In the genomic region with DNA sequence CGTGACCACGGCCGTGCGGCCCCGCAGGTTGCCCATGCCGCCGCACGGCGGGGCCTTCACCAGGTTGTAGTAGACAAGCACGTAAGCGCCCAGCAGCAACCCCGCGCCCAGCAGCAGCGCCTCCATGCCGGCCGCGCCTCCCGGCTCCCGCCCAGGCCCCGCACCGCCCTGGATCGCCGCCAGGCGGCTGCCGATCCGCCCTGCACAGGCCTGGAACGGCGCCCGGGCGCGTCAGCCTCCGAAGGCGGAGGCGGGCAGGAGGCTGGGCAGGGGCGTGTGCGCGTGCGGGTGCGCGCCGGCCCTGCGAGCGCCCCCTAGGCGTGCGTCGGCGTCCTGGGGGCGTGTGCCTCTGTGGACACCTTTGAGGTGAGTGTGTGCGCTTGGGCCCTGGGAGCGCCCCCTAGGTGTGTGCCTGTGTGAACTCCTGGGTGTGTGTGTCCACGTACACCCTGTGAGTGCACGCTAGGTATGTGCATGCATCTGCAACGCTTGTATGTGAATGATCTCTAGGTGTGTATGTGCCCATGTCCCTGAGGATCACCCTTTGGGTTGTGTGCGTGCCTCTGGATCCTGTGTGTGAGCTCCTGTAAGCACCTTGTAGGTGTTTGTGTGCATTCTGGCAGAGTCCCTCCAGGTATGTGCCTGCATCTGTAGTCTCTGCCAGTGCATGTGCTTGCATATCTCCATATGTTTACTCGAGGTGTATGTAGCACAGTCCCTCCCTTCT, we compare ENCODE assay signal across 8 cellular contexts.
DNase-seq lines count a peak whose midpoint lies in the region; ATAC-seq and TF ChIP-seq lines count a peak whose summit lies in the region.

A gene with protein sequence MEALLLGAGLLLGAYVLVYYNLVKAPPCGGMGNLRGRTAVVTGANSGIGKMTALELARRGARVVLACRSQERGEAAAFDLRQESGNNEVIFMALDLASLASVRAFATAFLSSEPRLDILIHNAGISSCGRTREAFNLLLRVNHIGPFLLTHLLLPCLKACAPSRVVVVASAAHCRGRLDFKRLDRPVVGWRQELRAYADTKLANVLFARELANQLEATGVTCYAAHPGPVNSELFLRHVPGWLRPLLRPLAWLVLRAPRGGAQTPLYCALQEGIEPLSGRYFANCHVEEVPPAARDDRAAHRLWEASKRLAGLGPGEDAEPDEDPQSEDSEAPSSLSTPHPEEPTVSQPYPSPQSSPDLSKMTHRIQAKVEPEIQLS (minus strand): TSS at position 261 of the 727 bp plus-strand sequence. CDS start 135 bp downstream, at position 126.

- DNase-seq in AG09309 (ENCODE audit: low read depth) (no peak), NCI-H345 (lab: John Stamatoyannopoulos, UW) (peak; percentile 97), islet precursor cell (peak; percentile 98)
- DNase-seq in central memory CD8-positive, alpha-beta T cell (ENCODE audit: low spot score in 2 of 2) = peak; percentile 92
- DNase-seq in stimulated activated CD4-positive, alpha-beta T cell treated with anti-CD3 and anti-CD28 coated beads, Interleukin-15, amount 100 ng/mL, for 1 hour (ENCODE audit: low read depth in 1 of 2, low spot score in 1 of 2) = peak; percentile 93

- ATAC-seq in GM19023 (IDR thresholded peaks at IDR 0.05; ENCODE audit: unreplicated experiment) = peak; percentile 88
- peak; percentile 92 for ATAC-seq in HG03280 (IDR thresholded peaks at IDR 0.05; ENCODE audit: unreplicated experiment)
- ATAC-seq in activated CD4-positive, CD25-positive, alpha-beta regulatory T cell treated with anti-CD3 and anti-CD28 coated beads, Interleukin-2, amount 50 U/mL, for 24 hours = peak; percentile 89 to 95
- peak; percentile 97 for ATAC-seq in central memory CD8-positive, alpha-beta T cell (replicated peaks; ENCODE audit: extremely low read depth, poor library complexity, severe bottlenecking)

- H3K27me3 Mint-ChIP-seq in central memory CD8-positive, alpha-beta T cell = no peaks in the 10 kb centered on the region

- TF ChIP-seq CTCF in AG09309 (IDR thresholded peaks at IDR 0.05; ENCODE audit: control insufficient read depth, insufficient read depth, low read depth, low read length, missing control alignments) = peak; percentile 59

- H3K9me3 Mint-ChIP-seq in central memory CD8-positive, alpha-beta T cell = no peaks in the 10 kb centered on the region

- H3K4me3 Mint-ChIP-seq in central memory CD8-positive, alpha-beta T cell = peak within 1 kb of the TSS; percentile 84

- H3K4me1 Mint-ChIP-seq in central memory CD8-positive, alpha-beta T cell = peaks cover 32% of the 10 kb centered on the region

- peaks cover 26% of the 10 kb centered on the region for H3K36me3 Mint-ChIP-seq in central memory CD8-positive, alpha-beta T cell (ENCODE audit: insufficient read depth)

- peak within 1 kb of the TSS; percentile 42 for H3K4me3 ChIP-seq in AG09309 (ENCODE audit: control insufficient read depth, low read depth, low read length)

- H3K27ac Mint-ChIP-seq in central memory CD8-positive, alpha-beta T cell (ENCODE audit: low read depth) = peak within 1 kb of the TSS; percentile 82
